Comparison of ENCODE assay signal across 8 cellular contexts in the genomic region with DNA sequence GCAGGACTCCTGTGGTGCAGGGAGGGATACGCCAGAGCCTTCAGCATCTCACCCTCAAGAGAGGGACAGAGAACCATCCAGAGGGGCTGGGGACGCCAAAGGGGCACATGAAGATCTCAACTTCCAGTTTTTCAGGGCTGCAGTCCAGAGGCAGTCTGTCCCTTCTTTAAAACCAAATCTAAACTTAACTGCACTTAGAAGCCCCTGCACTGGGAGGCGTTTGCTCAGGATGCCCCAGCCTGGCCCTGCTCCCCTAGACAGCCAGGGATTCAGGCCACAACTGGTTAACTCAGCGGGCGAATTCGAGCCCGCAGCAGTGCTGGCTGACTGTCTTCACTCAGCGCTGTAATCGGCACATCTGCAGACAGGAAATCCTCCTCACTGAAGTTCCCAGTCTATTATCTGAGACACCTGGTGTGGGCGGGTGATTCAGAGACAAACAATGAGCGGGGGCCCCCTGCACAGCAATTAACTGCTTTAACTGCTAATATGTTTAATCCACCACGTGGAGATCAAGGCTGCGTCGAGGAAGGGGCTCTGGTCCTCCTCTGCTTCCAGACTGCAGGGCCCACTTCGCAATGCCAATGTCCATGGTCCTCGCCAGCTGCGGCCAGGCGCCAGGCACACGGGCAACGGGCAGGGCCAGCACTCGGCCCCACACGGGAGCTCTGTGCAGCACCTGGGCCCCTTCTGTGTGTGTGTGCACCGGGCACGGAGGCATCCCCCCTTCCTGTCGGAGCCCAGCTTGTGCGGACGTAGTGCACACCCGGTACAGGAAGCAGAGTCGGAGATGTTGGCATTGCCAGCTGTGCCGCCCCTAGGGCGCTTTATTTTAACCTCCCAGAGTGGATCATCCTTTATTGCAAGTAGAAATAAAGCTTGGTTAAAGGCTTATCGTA. TPM values are rescaled to one million over a fixed set of nuclear protein-coding genes. Genes with fewer than 3 reads are reported as not detected.
DNase-seq lines count a peak whose midpoint lies in the region; ATAC-seq and TF ChIP-seq lines count a peak whose summit lies in the region.

No MANE protein-coding gene starts in this region.

- H2AFZ ChIP-seq in ACC112 (ENCODE audit: low read length, unreplicated experiment) (no peak overlapping the region), neural cell (ENCODE audit: low read depth, low read length) (no peak overlapping the region)

- H3K9me2 ChIP-seq in neural cell (ENCODE audit: insufficient read depth, low read length): no peaks in the 10 kb centered on the region

- H3K4me1 ChIP-seq in ACC112 (ENCODE audit: control insufficient read depth, insufficient read depth, low read length, unreplicated experiment): peaks cover 31% of the 10 kb centered on the region
- H3K4me1 ChIP-seq in thoracic aorta (ENCODE audit: control insufficient read depth in 1 of 2, low read depth in 2 of 2): no peaks in the 10 kb centered on the region

- peak overlapping the region; percentile 94 for H3K27ac Mint-ChIP-seq in activated CD4-positive, alpha-beta T cell treated with anti-CD3 and anti-CD28 coated beads, Interleukin-2, amount 10 ng/mL, durations not matched to agents 24 days and 14 days

- TF ChIP-seq RAD21 in neural cell (conservative IDR thresholded peaks at IDR 0.05): no peak

- H3K27me3 Mint-ChIP-seq in activated CD4-positive, alpha-beta T cell treated with anti-CD3 and anti-CD28 coated beads, Interleukin-2, amount 10 ng/mL, durations not matched to agents 24 days and 14 days: no peaks in the 10 kb centered on the region

- H3K9me3 ChIP-seq in neural cell (ENCODE audit: low read length): no peaks in the 10 kb centered on the region
- no peaks in the 10 kb centered on the region for H3K9me3 ChIP-seq in thoracic aorta

- peaks cover 39% of the 10 kb centered on the region for H3K4me1 Mint-ChIP-seq in activated CD4-positive, alpha-beta T cell treated with anti-CD3 and anti-CD28 coated beads, Interleukin-2, amount 10 ng/mL, durations not matched to agents 24 days and 14 days

- H3K4me3 ChIP-seq in ACC112 (ENCODE audit: low read depth, low read length) (peak overlapping the region; percentile 48), neural cell (ENCODE audit: low read length) (peak overlapping the region; percentile 16), thoracic aorta (peak overlapping the region; percentile 39)

- peak; percentile 68 for ATAC-seq in GM21576 (IDR thresholded peaks at IDR 0.05; ENCODE audit: unreplicated experiment)
- ATAC-seq in thoracic aorta (ENCODE audit: insufficient number of reproducible peaks, low FRiP score, low read depth): no peak

- no peak overlapping the region for H3K9ac ChIP-seq in neural cell (ENCODE audit: low read length)

- intact Hi-C loops in activated CD4-positive, alpha-beta T cell treated with anti-CD3 and anti-CD28 coated beads, Interleukin-2, amount 10 ng/mL, durations not matched to agents 24 days and 14 days (cut with micrococcal nuclease): loop anchor here (1.0 kb wide), 1 partner anchor 37 kb away; a partner anchor contains a TSS

- no peak for TF ChIP-seq EP300 in neural cell (conservative IDR thresholded peaks at IDR 0.05; ENCODE audit: poor library complexity, severe bottlenecking)

- peak; percentile 65 for DNase-seq in NCI-H226
- DNase-seq in activated CD4-positive, alpha-beta T cell treated with anti-CD3 and anti-CD28 coated beads, Interleukin-2, amount 10 ng/mL, durations not matched to agents 24 days and 14 days: peak; percentile 90
- DNase-seq in effector CD8-positive, alpha-beta T cell (lab: John Stamatoyannopoulos, UW): peak; percentile 66
- DNase-seq in thoracic aorta (ENCODE audit: low spot score): no peak
- no peak for DNase-seq in NCI-H446 (lab: John Stamatoyannopoulos, UW)

- H4K20me1 ChIP-seq in neural cell (ENCODE audit: insufficient read depth): no peaks in the 10 kb centered on the region

- H3K4me2 ChIP-seq in neural cell (ENCODE audit: low read length): no peak overlapping the region

- H3K27me3 ChIP-seq in ACC112 (ENCODE audit: insufficient read depth, low read length) (no peaks in the 10 kb centered on the region), neural cell (ENCODE audit: insufficient read depth, low read depth, low read length) (no peaks in the 10 kb centered on the region), thoracic aorta (replicated peaks; ENCODE audit: insufficient read depth) (no peaks in the 10 kb centered on the region)

- H3K9me3 Mint-ChIP-seq in activated CD4-positive, alpha-beta T cell treated with anti-CD3 and anti-CD28 coated beads, Interleukin-2, amount 10 ng/mL, durations not matched to agents 24 days and 14 days: no peaks in the 10 kb centered on the region

- H3K36me3 ChIP-seq in ACC112 (ENCODE audit: insufficient read depth, low read length): no peaks in the 10 kb centered on the region
- H3K36me3 ChIP-seq in neural cell (ENCODE audit: insufficient read depth, low read length): no peaks in the 10 kb centered on the region
- H3K36me3 ChIP-seq in thoracic aorta: peaks cover 14% of the 10 kb centered on the region

- H3K79me2 ChIP-seq in ACC112 (ENCODE audit: control insufficient read depth, insufficient read depth, low read length, unreplicated experiment) (no peaks in the 10 kb centered on the region), neural cell (replicated peaks; ENCODE audit: insufficient read depth, low read length) (no peaks in the 10 kb centered on the region)

- peak overlapping the region; percentile 80 for H3K4me3 Mint-ChIP-seq in activated CD4-positive, alpha-beta T cell treated with anti-CD3 and anti-CD28 coated beads, Interleukin-2, amount 10 ng/mL, durations not matched to agents 24 days and 14 days

- H3F3A ChIP-seq in neural cell (ENCODE audit: insufficient read depth, low read length, poor library complexity, severe bottlenecking): no peaks in the 10 kb centered on the region

- TF ChIP-seq CTCF in neural cell (IDR thresholded peaks at IDR 0.05; ENCODE audit: poor library complexity, severe bottlenecking) (no peak), thoracic aorta (IDR thresholded peaks at IDR 0.05) (no peak)

- H3K27ac ChIP-seq in ACC112 (ENCODE audit: low read depth, low read length): peak overlapping the region; percentile 61
- no peak overlapping the region for H3K27ac ChIP-seq in neural cell (ENCODE audit: low read length)
- H3K27ac ChIP-seq in thoracic aorta: no peak overlapping the region

- H3K36me3 Mint-ChIP-seq in activated CD4-positive, alpha-beta T cell treated with anti-CD3 and anti-CD28 coated beads, Interleukin-2, amount 10 ng/mL, durations not matched to agents 24 days and 14 days (ENCODE audit: low read depth): peaks cover 5% of the 10 kb centered on the region

TF ChIP-seq in neural cell, 6 proteins besides CTCF, POLR2A, EP300 and RAD21:
- no peak for TF ChIP-seq POLR2AphosphoS5 (IDR thresholded peaks at IDR 0.05)
- TF ChIP-seq, protein P1, sequence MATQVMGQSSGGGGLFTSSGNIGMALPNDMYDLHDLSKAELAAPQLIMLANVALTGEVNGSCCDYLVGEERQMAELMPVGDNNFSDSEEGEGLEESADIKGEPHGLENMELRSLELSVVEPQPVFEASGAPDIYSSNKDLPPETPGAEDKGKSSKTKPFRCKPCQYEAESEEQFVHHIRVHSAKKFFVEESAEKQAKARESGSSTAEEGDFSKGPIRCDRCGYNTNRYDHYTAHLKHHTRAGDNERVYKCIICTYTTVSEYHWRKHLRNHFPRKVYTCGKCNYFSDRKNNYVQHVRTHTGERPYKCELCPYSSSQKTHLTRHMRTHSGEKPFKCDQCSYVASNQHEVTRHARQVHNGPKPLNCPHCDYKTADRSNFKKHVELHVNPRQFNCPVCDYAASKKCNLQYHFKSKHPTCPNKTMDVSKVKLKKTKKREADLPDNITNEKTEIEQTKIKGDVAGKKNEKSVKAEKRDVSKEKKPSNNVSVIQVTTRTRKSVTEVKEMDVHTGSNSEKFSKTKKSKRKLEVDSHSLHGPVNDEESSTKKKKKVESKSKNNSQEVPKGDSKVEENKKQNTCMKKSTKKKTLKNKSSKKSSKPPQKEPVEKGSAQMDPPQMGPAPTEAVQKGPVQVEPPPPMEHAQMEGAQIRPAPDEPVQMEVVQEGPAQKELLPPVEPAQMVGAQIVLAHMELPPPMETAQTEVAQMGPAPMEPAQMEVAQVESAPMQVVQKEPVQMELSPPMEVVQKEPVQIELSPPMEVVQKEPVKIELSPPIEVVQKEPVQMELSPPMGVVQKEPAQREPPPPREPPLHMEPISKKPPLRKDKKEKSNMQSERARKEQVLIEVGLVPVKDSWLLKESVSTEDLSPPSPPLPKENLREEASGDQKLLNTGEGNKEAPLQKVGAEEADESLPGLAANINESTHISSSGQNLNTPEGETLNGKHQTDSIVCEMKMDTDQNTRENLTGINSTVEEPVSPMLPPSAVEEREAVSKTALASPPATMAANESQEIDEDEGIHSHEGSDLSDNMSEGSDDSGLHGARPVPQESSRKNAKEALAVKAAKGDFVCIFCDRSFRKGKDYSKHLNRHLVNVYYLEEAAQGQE (IDR thresholded peaks at IDR 0.05; ENCODE audit: borderline replicate concordance): no peak
- TF ChIP-seq SMC3 (conservative IDR thresholded peaks at IDR 0.05; ENCODE audit: poor library complexity): no peak
- TF ChIP-seq MXI1 (conservative IDR thresholded peaks at IDR 0.05; ENCODE audit: poor library complexity, severe bottlenecking): no peak
- TF ChIP-seq EZH2 (IDR thresholded peaks at IDR 0.05; ENCODE audit: borderline replicate concordance, insufficient read depth, low read length, poor library complexity, severe bottlenecking): no peak
- TF ChIP-seq TAF1 (IDR thresholded peaks at IDR 0.05; ENCODE audit: low read depth): no peak

RNA-seq across cellular contexts. Expression of a gene that starts 36.9 kb away (rescaled TPM):
- 21.1 and 21.4 TPM in 2 replicates for total RNA-seq in activated CD4-positive, alpha-beta T cell treated with anti-CD3 and anti-CD28 coated beads, Interleukin-2, amount 10 ng/mL, durations not matched to agents 24 days and 14 days
- 16.5 and 16.9 TPM in 2 replicates for polyA plus RNA-seq in neural cell
- 5.7 and 7.8 TPM in 2 replicates for polyA minus RNA-seq in neural cell
- 1 to 10 TPM; 2.3 to 7.7 TPM for total RNA-seq in thoracic aorta

RNA-seq across cellular contexts. Expression of a gene that starts 36.9 kb away (rescaled TPM):
- total RNA-seq in activated CD4-positive, alpha-beta T cell treated with anti-CD3 and anti-CD28 coated beads, Interleukin-2, amount 10 ng/mL, durations not matched to agents 24 days and 14 days: 20.0 and 23.4 TPM in 2 replicates
- polyA plus RNA-seq in neural cell: 9.7 and 11.7 TPM in 2 replicates
- polyA minus RNA-seq in neural cell: 15.3 and 19.2 TPM in 2 replicates
- total RNA-seq in thoracic aorta: 10 to 100 TPM; 11.8 to 17.2 TPM

RNA-seq across cellular contexts. Expression of a gene that starts 50.0 kb away (rescaled TPM):
- total RNA-seq in activated CD4-positive, alpha-beta T cell treated with anti-CD3 and anti-CD28 coated beads, Interleukin-2, amount 10 ng/mL, durations not matched to agents 24 days and 14 days: 104 and 110 TPM in 2 replicates
- 14.2 and 27.6 TPM in 2 replicates for polyA plus RNA-seq in neural cell
- 7.1 and 8.7 TPM in 2 replicates for polyA minus RNA-seq in neural cell
- total RNA-seq in thoracic aorta: 100 to 1,000 TPM; 230 to 300 TPM

RNA-seq across cellular contexts. Expression of a gene that starts 50.0 kb away (rescaled TPM):
- total RNA-seq in activated CD4-positive, alpha-beta T cell treated with anti-CD3 and anti-CD28 coated beads, Interleukin-2, amount 10 ng/mL, durations not matched to agents 24 days and 14 days: 18.4 and 23.5 TPM in 2 replicates
- 3.5 and 4.1 TPM in 2 replicates for polyA plus RNA-seq in neural cell
- polyA minus RNA-seq in neural cell: 2.7 and 4.4 TPM in 2 replicates
- 10 to 100 TPM; 27.4 to 37.6 TPM for total RNA-seq in thoracic aorta

Comparison
In these comparisons a context has a peak if more than half of its experiments do, and no peak if none do; other contexts are left out.
1. DNase-seq: peak in NCI-H226 (single experiment), activated CD4-positive, alpha-beta T cell treated with anti-CD3 and anti-CD28 coated beads, Interleukin-2, amount 10 ng/mL, durations not matched to agents 24 days and 14 days (single experiment) and effector CD8-positive, alpha-beta T cell (single experiment); none in thoracic aorta (single experiment) and NCI-H446 (0 of 2).
2. Peak in every context shown above with its lines, with median percentiles within 50 percentile points of each other: H3K4me3 ChIP-seq.